ENCODE assay signal across 16 cellular contexts in the genomic region with DNA sequence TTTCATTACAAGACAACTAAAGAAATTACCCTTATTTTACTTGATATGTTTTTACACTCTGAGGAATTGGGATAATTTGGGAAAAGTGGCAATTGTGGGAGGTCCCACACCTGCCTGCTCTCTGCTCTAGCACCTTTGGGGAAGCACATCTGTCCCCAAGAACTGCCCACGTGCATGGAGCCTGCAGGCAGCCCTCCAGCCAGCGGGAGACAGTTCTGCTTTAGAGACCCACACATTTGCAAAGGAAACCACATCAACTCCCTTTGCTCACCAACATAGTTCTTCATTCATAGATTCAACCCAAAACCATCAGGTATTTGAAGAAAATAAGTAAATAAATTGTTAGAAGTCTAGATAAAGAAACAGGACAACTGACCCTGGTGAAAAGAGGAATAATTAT.
DNase-seq lines count a peak whose midpoint lies in the region; ATAC-seq and FAIRE-seq lines count a peak whose summit lies in the region.
"Had no signal": no experiment of that assay in that cellular context is flagged by ENCODE, and none has a peak within 500 bp of the region (broad histone marks: within the 10 kb centered on the region; RNA-seq: fewer than 3 reads in every experiment).

No MANE protein-coding gene starts in this region.

- ATAC-seq in GM21529 (IDR thresholded peaks at IDR 0.05; ENCODE audit: unreplicated experiment) (peak; percentile 80), HG03460 (IDR thresholded peaks at IDR 0.05; ENCODE audit: unreplicated experiment) (peak; percentile 66), HG03159 (IDR thresholded peaks at IDR 0.05; ENCODE audit: unreplicated experiment) (no peak), HG02763 (IDR thresholded peaks at IDR 0.05; ENCODE audit: unreplicated experiment) (no peak), HG03097 (IDR thresholded peaks at IDR 0.05; ENCODE audit: low FRiP score, unreplicated experiment) (no peak)
- ATAC-seq: gastrocnemius medialis, HCT116, K562, lower lobe of right lung had no signal

- peak; percentile 87 for FAIRE-seq in GM18507 (lab: Jason Lieb, UNC)
- FAIRE-seq: K562 had no signal

- DNase-seq in GM18507 (ENCODE audit: extremely low spot score, insufficient read length, low read depth) (no peak), islet precursor cell (peak; percentile 17), NCI-H2227 (lab: John Stamatoyannopoulos, UW; ENCODE audit: unreplicated experiment) (no peak)
- DNase-seq: activated CD4-positive, alpha-beta memory T cell treated with anti-CD3 and anti-CD28 coated beads for 36 hours; CD4-positive, alpha-beta T cell; gastrocnemius medialis; lower lobe of right lung; NCI-H510A treated with DMSO at 0.1 percent for 48 hours; stimulated activated CD4-positive, alpha-beta T cell treated with anti-CD3 and anti-CD28 coated beads, Interleukin-4, amount 100 ng/mL, for 24 hours had no signal

Comparison
In these comparisons a context has a peak if more than half of its experiments do, and no peak if none do; other contexts are left out.
1. ATAC-seq: peak in GM21529 (single experiment) and HG03460 (single experiment); none in HG03159 (single experiment), HG02763 (single experiment) and HG03097 (single experiment).